Comparison of ENCODE assay signal across 25 cellular contexts in genomic region chr6:34993206-34993605, GRCh38.
"Had no signal": no experiment of that assay in that cellular context is flagged by ENCODE, and none has a peak within 500 bp of the region (broad histone marks: within the 10 kb centered on the region; RNA-seq: fewer than 3 reads in every experiment).

No MANE protein-coding gene starts in this region.

- H3K9me3 ChIP-seq: gastrocnemius medialis, lower lobe of right lung, ovary, psoas muscle, sigmoid colon, thoracic aorta, tibial nerve, upper lobe of right lung, uterus had no signal

- H3K27me3 ChIP-seq: dorsolateral prefrontal cortex, gastrocnemius medialis, ovary, sigmoid colon, tibial nerve, upper lobe of right lung, uterus had no signal

- H3K36me3 ChIP-seq: ovary, uterus had no signal

- H3K9me3 Mint-ChIP-seq: naive thymus-derived CD4-positive, alpha-beta T cell; stimulated activated naive B cell treated with anti-CD40 and anti-IgM and Interleukin-4, amounts not matched to agents 10 μg/mL and 1 μg/mL and 100 μg/mL, for 72 hours; stimulated activated naive CD8-positive, alpha-beta T cell treated with anti-CD3 and anti-CD28 coated beads, Interleukin-15, Interleukin-2, amounts not matched to agents 100 ng/mL and 50 ng/mL, for 24 hours had no signal

- H3K4me3 Mint-ChIP-seq: naive thymus-derived CD4-positive, alpha-beta T cell; nephron progenitor cell; stimulated activated naive B cell treated with anti-CD40 and anti-IgM and Interleukin-4, amounts not matched to agents 10 μg/mL and 1 μg/mL and 100 μg/mL, for 72 hours; stimulated activated naive CD8-positive, alpha-beta T cell treated with anti-CD3 and anti-CD28 coated beads, Interleukin-15, Interleukin-2, amounts not matched to agents 100 ng/mL and 50 ng/mL, for 24 hours had no signal

- H3K4me1 Mint-ChIP-seq: naive thymus-derived CD4-positive, alpha-beta T cell; nephron progenitor cell; stimulated activated naive B cell treated with anti-CD40 and anti-IgM and Interleukin-4, amounts not matched to agents 10 μg/mL and 1 μg/mL and 100 μg/mL, for 72 hours had no signal

- H3K4me1 ChIP-seq: gastrocnemius medialis, psoas muscle, upper lobe of right lung, uterus had no signal

- H3K27ac Mint-ChIP-seq: naive thymus-derived CD4-positive, alpha-beta T cell; nephron progenitor cell; stimulated activated naive B cell treated with anti-CD40 and anti-IgM and Interleukin-4, amounts not matched to agents 10 μg/mL and 1 μg/mL and 100 μg/mL, for 72 hours; stimulated activated naive CD8-positive, alpha-beta T cell treated with anti-CD3 and anti-CD28 coated beads, Interleukin-15, Interleukin-2, amounts not matched to agents 100 ng/mL and 50 ng/mL, for 24 hours had no signal

- H3K4me3 ChIP-seq: dorsolateral prefrontal cortex, gastrocnemius medialis, lower lobe of right lung, ovary, psoas muscle, sigmoid colon, skin epidermis, thoracic aorta, tibial nerve, upper lobe of right lung, uterus had no signal

- H3K27me3 Mint-ChIP-seq: naive thymus-derived CD4-positive, alpha-beta T cell; stimulated activated naive B cell treated with anti-CD40 and anti-IgM and Interleukin-4, amounts not matched to agents 10 μg/mL and 1 μg/mL and 100 μg/mL, for 72 hours; stimulated activated naive CD8-positive, alpha-beta T cell treated with anti-CD3 and anti-CD28 coated beads, Interleukin-15, Interleukin-2, amounts not matched to agents 100 ng/mL and 50 ng/mL, for 24 hours had no signal

- DNase-seq: dorsolateral prefrontal cortex; effector CD4-positive, alpha-beta T cell; foreskin fibroblast; gastrocnemius medialis; head of caudate nucleus; left ventricle myocardium superior; lower lobe of right lung; naive thymus-derived CD4-positive, alpha-beta T cell; nephron progenitor cell; occipital lobe; ovary; posterior cingulate gyrus; psoas muscle; right cardiac atrium; sigmoid colon; stimulated activated CD4-positive, alpha-beta T cell treated with anti-CD3 and anti-CD28 coated beads, Interleukin-15, amount 100 ng/mL, for 24 hours; stimulated activated CD4-positive, alpha-beta T cell treated with anti-CD3 and anti-CD28 coated beads, Interleukin-2, amount 100 ng/mL, for 48 hours; stimulated activated naive B cell treated with anti-CD40 and anti-IgM and Interleukin-4, amounts not matched to agents 10 μg/mL and 1 μg/mL and 100 μg/mL, for 72 hours; upper lobe of right lung; uterus had no signal

- H3K27ac ChIP-seq: dorsolateral prefrontal cortex, epithelial cell of prostate, gastrocnemius medialis, lower lobe of right lung, ovary, psoas muscle, sigmoid colon, skin epidermis, thoracic aorta, tibial nerve, upper lobe of right lung, uterus had no signal
